8 cellular contexts compared by ENCODE assay signal in the genomic region with DNA sequence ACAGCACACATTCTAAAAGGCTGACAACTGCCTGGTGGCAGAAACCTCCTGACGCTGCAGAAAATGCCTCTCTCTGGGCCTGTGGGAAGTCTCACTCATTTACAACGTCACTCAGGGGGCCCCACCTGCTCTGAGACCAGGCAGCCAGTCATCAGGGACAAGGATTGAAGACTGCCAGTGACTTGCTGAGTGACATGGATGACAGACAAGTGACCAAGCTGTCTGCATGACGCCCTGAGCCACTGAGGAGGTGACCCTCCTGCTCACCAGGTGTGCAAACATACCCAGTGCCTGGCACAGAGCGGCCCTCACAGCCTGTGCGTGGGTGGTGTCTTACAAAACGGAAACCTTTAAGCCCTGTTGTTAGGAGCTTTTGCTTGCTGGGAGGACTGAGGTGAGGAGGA.
DNase-seq lines count a peak whose midpoint lies in the region; TF ChIP-seq lines count a peak whose summit lies in the region.

No MANE protein-coding gene starts in this region.

- H3K4me2 ChIP-seq in parathyroid adenoma (ENCODE audit: low read length): no peak overlapping the region

- TF ChIP-seq POLR2A in breast epithelium (IDR thresholded peaks at IDR 0.05): no peak
- TF ChIP-seq POLR2A in testis (IDR thresholded peaks at IDR 0.05): no peak

- no peak overlapping the region for H3K9ac ChIP-seq in parathyroid adenoma

- CTCF ChIA-PET in HEK293T (lab: Yijun Ruan, JAX): no interaction called here

- H3K4me1 ChIP-seq in parathyroid adenoma (peaks cover 38% of the 10 kb centered on the region), breast epithelium (no peaks in the 10 kb centered on the region), testis (peaks cover 8% of the 10 kb centered on the region)

- peak overlapping the region; percentile 80 for H2AFZ ChIP-seq in parathyroid adenoma

- H3K79me2 ChIP-seq in parathyroid adenoma: no peaks in the 10 kb centered on the region

- peak; percentile 44 for DNase-seq in GM06990 (ENCODE audit: extremely low read depth, insufficient read length)
- peak; percentile 57 to 96 (median 86) for DNase-seq in NCI-H1417 (lab: John Stamatoyannopoulos, UW)
- DNase-seq in activated T-cell treated with anti-CD3 and anti-CD28 coated beads for 24 hours (ENCODE audit: low read depth): peak; percentile 43
- no peak for DNase-seq in AG08395 (ENCODE audit: low spot score)
- DNase-seq in HEK293T (ENCODE audit: extremely low spot score): no peak
- no peak for DNase-seq in breast epithelium (ENCODE audit: low spot score in 2 of 2)
- DNase-seq in testis: no peak

- POLR2A ChIA-PET in HEK293T (lab: Yijun Ruan, JAX): no interaction called here

- H3K27me3 ChIP-seq in GM06990 (replicated peaks; ENCODE audit: control insufficient read depth, insufficient read depth, low read length) (no peaks in the 10 kb centered on the region), parathyroid adenoma (ENCODE audit: control insufficient read depth, insufficient read depth, low read length) (no peaks in the 10 kb centered on the region), breast epithelium (no peaks in the 10 kb centered on the region), testis (no peaks in the 10 kb centered on the region)

- intact Hi-C loops in breast epithelium (cut with DNase I; ENCODE audit: low total_unique reads): no loop called here
- intact Hi-C loops in testis (cut with DNase I; ENCODE audit: low total_unique reads): no loop called here

- H3K9me3 ChIP-seq in parathyroid adenoma (ENCODE audit: control insufficient read depth, low read length) (no peaks in the 10 kb centered on the region), breast epithelium (no peaks in the 10 kb centered on the region), testis (no peaks in the 10 kb centered on the region)

- H3K27ac ChIP-seq in parathyroid adenoma: peak overlapping the region; percentile 63
- H3K27ac ChIP-seq in breast epithelium: no peak overlapping the region
- H3K27ac ChIP-seq in testis: no peak overlapping the region

- H3K4me3 ChIP-seq in GM06990 (replicated peaks; ENCODE audit: low read depth, low read length) (no peak overlapping the region), parathyroid adenoma (ENCODE audit: low read depth, low read length) (no peak overlapping the region), breast epithelium (no peak overlapping the region), testis (no peak overlapping the region)

- TF ChIP-seq CTCF in GM06990 (IDR thresholded peaks at IDR 0.05; ENCODE audit: insufficient read depth, low read length, poor library complexity, severe bottlenecking) (no peak), parathyroid adenoma (IDR thresholded peaks at IDR 0.05) (no peak), breast epithelium (IDR thresholded peaks at IDR 0.05) (no peak), testis (IDR thresholded peaks at IDR 0.05) (no peak)

- 89 to 100% methylated on average over 2 to 6 of the region's 6 CpGs for WGBS in testis, 2 donors

- H3K36me3 ChIP-seq in GM06990 (ENCODE audit: control insufficient read depth, insufficient read depth, low read length) (no peaks in the 10 kb centered on the region), parathyroid adenoma (ENCODE audit: control insufficient read depth, insufficient read depth, low read length) (no peaks in the 10 kb centered on the region), breast epithelium (no peaks in the 10 kb centered on the region), testis (ENCODE audit: low read depth, missing control alignments) (no peaks in the 10 kb centered on the region)

TF ChIP-seq in HEK293T, 16 proteins besides CTCF, POLR2A, EP300 and RAD21:
- TF ChIP-seq, protein P1, sequence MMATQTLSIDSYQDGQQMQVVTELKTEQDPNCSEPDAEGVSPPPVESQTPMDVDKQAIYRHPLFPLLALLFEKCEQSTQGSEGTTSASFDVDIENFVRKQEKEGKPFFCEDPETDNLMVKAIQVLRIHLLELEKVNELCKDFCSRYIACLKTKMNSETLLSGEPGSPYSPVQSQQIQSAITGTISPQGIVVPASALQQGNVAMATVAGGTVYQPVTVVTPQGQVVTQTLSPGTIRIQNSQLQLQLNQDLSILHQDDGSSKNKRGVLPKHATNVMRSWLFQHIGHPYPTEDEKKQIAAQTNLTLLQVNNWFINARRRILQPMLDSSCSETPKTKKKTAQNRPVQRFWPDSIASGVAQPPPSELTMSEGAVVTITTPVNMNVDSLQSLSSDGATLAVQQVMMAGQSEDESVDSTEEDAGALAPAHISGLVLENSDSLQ (IDR thresholded peaks at IDR 0.05): no peak
- TF ChIP-seq SP1 (IDR thresholded peaks at IDR 0.05) (no peak), FOXA1 (IDR thresholded peaks at IDR 0.05) (no peak), FOXM1 (IDR thresholded peaks at IDR 0.05; ENCODE audit: borderline replicate concordance) (no peak), ARNT (IDR thresholded peaks at IDR 0.05) (no peak), ZNF384 (IDR thresholded peaks at IDR 0.05) (no peak), LEF1 (IDR thresholded peaks at IDR 0.05; ENCODE audit: borderline replicate concordance) (no peak), TARDBP (IDR thresholded peaks at IDR 0.05) (no peak), FOXK2 (IDR thresholded peaks at IDR 0.05) (no peak), BHLHE40 (IDR thresholded peaks at IDR 0.05; ENCODE audit: borderline replicate concordance) (no peak), CTBP1 (IDR thresholded peaks at IDR 0.05; ENCODE audit: borderline replicate concordance) (no peak), HDGF (IDR thresholded peaks at IDR 0.05; ENCODE audit: borderline replicate concordance) (no peak), L3MBTL2 (conservative IDR thresholded peaks at IDR 0.05) (no peak), ELF4 (IDR thresholded peaks at IDR 0.05) (no peak), NFRKB (IDR thresholded peaks at IDR 0.05) (no peak), SUZ12 (IDR thresholded peaks at IDR 0.05) (no peak)

Comparison
In these comparisons a context has a peak if more than half of its experiments do, and no peak if none do; other contexts are left out.
1. DNase-seq: peak in GM06990 (single experiment), NCI-H1417 (3 of 3) and activated T-cell treated with anti-CD3 and anti-CD28 coated beads for 24 hours (single experiment); none in AG08395 (single experiment), HEK293T (single experiment), breast epithelium (0 of 2) and testis (single experiment).